ENCODE assay signal across 9 cellular contexts in the genomic region with DNA sequence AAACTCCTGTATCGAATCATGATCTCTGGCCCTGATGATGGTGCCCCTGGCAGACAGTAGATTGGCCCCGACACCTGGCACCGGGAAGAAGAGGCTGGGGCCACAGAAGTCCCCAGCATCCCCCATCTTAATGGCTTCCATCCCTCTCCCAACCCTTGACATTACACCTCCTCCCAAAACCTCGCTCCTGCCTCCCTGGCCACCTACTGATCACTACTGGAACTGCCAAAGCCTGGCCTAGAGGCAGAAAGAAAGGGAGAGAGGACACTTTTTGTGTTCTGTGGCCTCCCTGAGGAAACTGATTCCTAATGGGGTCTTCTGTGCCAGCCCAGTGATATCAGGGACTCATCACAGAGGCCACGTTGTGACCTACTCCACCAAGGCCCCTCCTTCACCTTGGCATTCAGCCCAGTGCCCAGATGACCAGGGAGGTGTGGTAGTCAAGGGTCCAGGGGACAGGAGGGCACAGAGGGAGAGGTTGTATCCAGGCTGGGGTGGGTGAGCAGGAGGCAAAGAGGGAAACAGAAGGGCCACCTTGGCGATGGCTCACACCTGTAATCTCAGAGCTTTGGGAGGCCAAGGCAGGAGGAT. TPM values are rescaled to one million over a fixed set of nuclear protein-coding genes. Genes with fewer than 3 reads are reported as not detected.
DNase-seq lines count a peak whose midpoint lies in the region; ATAC-seq, FAIRE-seq and TF ChIP-seq lines count a peak whose summit lies in the region.
"Had no signal": no experiment of that assay in that cellular context is flagged by ENCODE, and none has a peak within 500 bp of the region (broad histone marks: within the 10 kb centered on the region; RNA-seq: fewer than 3 reads in every experiment).

No MANE protein-coding gene starts in this region.

- no peak overlapping the region for H3K4me3 Mint-ChIP-seq in IgD-negative memory B cell
- no peak overlapping the region for H3K4me3 Mint-ChIP-seq in activated CD4-positive, alpha-beta memory T cell treated with anti-CD3 and anti-CD28 coated beads, Interleukin-2, amount 10 ng/mL, durations not matched to agents 7 days and 5 days
- H3K4me3 Mint-ChIP-seq: stimulated activated naive CD8-positive, alpha-beta T cell treated with anti-CD3 and anti-CD28 coated beads, Interleukin-15, Interleukin-2, amounts not matched to agents 100 ng/mL and 50 ng/mL, for 24 hours had no signal

- no peak overlapping the region for H3K27ac ChIP-seq in DOHH2 (ENCODE audit: low read depth, low read length)

- TF ChIP-seq CTCF in DOHH2 (IDR thresholded peaks at IDR 0.05; ENCODE audit: low read depth, low read length, poor library complexity, severe bottlenecking) = peak; percentile 76
- TF ChIP-seq CTCF in kidney epithelial cell (IDR thresholded peaks at IDR 0.05; ENCODE audit: insufficient read depth, low read length, poor library complexity, severe bottlenecking) = peak; percentile 42

- H3K27me3 ChIP-seq in DOHH2 (ENCODE audit: control insufficient read depth, low read length) (no peaks in the 10 kb centered on the region), kidney epithelial cell (ENCODE audit: control insufficient read depth, insufficient read depth, low read length) (no peaks in the 10 kb centered on the region)

- H3K4me2 ChIP-seq in DOHH2 (ENCODE audit: low read length) = no peak overlapping the region

- FAIRE-seq in HTR-8/SVneo (lab: Jason Lieb, UNC) = no peak

- DNase-seq in activated CD4-positive, alpha-beta memory T cell treated with anti-CD3 and anti-CD28 coated beads, Interleukin-2, amount 10 ng/mL, durations not matched to agents 7 days and 5 days = peak; percentile 36
- DNase-seq in kidney epithelial cell (ENCODE audit: low read depth) (no peak), HTR-8/SVneo (ENCODE audit: insufficient read length, low spot score) (no peak), COR-L47 (lab: John Stamatoyannopoulos, UW) (no peak), NK-92 (lab: John Stamatoyannopoulos, UW; ENCODE audit: unreplicated experiment) (no peak)

- H3K4me1 ChIP-seq in DOHH2 (ENCODE audit: control insufficient read depth, low read length) = peaks cover 5% of the 10 kb centered on the region; the same call in 1 of the 2 replicates

- H3K36me3 ChIP-seq in DOHH2 (ENCODE audit: control insufficient read depth, low read length) = no peaks in the 10 kb centered on the region
- no peaks in the 10 kb centered on the region for H3K36me3 ChIP-seq in kidney epithelial cell (ENCODE audit: control insufficient read depth, insufficient read depth, low read length)

- H3F3A ChIP-seq in DOHH2 (ENCODE audit: control insufficient read depth, insufficient read depth) = no peaks in the 10 kb centered on the region

- CTCF ChIA-PET in activated CD4-positive, alpha-beta memory T cell treated with anti-CD3 and anti-CD28 coated beads, Interleukin-2, amount 10 ng/mL, durations not matched to agents 7 days and 5 days (lab: Charles Lee) = no interaction called here

- H4K20me1 ChIP-seq in DOHH2 (ENCODE audit: control insufficient read depth, insufficient read depth, low read depth, low read length) = no peaks in the 10 kb centered on the region

- peaks cover 2% of the 10 kb centered on the region for H3K36me3 Mint-ChIP-seq in IgD-negative memory B cell
- no peaks in the 10 kb centered on the region for H3K36me3 Mint-ChIP-seq in activated CD4-positive, alpha-beta memory T cell treated with anti-CD3 and anti-CD28 coated beads, Interleukin-2, amount 10 ng/mL, durations not matched to agents 7 days and 5 days (ENCODE audit: low read depth)

- no peaks in the 10 kb centered on the region for H3K9me2 ChIP-seq in DOHH2 (replicated peaks; ENCODE audit: control insufficient read depth, low read length)

- no peaks in the 10 kb centered on the region for H3K9me3 ChIP-seq in DOHH2 (ENCODE audit: control insufficient read depth, insufficient read depth, low read length)

- H3K27ac Mint-ChIP-seq in IgD-negative memory B cell = peak overlapping the region in 2 of 3 donors; percentile 59 to 74
- H3K27ac Mint-ChIP-seq in activated CD4-positive, alpha-beta memory T cell treated with anti-CD3 and anti-CD28 coated beads, Interleukin-2, amount 10 ng/mL, durations not matched to agents 7 days and 5 days = no peak overlapping the region
- H3K27ac Mint-ChIP-seq: stimulated activated naive CD8-positive, alpha-beta T cell treated with anti-CD3 and anti-CD28 coated beads, Interleukin-15, Interleukin-2, amounts not matched to agents 100 ng/mL and 50 ng/mL, for 24 hours had no signal

- no peaks in the 10 kb centered on the region for H3K4me1 Mint-ChIP-seq in IgD-negative memory B cell
- H3K4me1 Mint-ChIP-seq in activated CD4-positive, alpha-beta memory T cell treated with anti-CD3 and anti-CD28 coated beads, Interleukin-2, amount 10 ng/mL, durations not matched to agents 7 days and 5 days = no peaks in the 10 kb centered on the region

- no peaks in the 10 kb centered on the region for H3K27me3 Mint-ChIP-seq in IgD-negative memory B cell
- H3K27me3 Mint-ChIP-seq in activated CD4-positive, alpha-beta memory T cell treated with anti-CD3 and anti-CD28 coated beads, Interleukin-2, amount 10 ng/mL, durations not matched to agents 7 days and 5 days = no peaks in the 10 kb centered on the region
- H3K27me3 Mint-ChIP-seq: stimulated activated naive CD8-positive, alpha-beta T cell treated with anti-CD3 and anti-CD28 coated beads, Interleukin-15, Interleukin-2, amounts not matched to agents 100 ng/mL and 50 ng/mL, for 24 hours had no signal

- H3K4me3 ChIP-seq in DOHH2 (ENCODE audit: low read length) = no peak overlapping the region
- H3K4me3 ChIP-seq in kidney epithelial cell (ENCODE audit: low read depth, low read length) = no peak overlapping the region

- no peak for ATAC-seq in HG03039 (IDR thresholded peaks at IDR 0.05; ENCODE audit: unreplicated experiment)

- POLR2A ChIA-PET in activated CD4-positive, alpha-beta memory T cell treated with anti-CD3 and anti-CD28 coated beads, Interleukin-2, amount 10 ng/mL, durations not matched to agents 7 days and 5 days (lab: Charles Lee) = no interaction called here

- H3K9me3 Mint-ChIP-seq in IgD-negative memory B cell = no peaks in the 10 kb centered on the region
- H3K9me3 Mint-ChIP-seq in activated CD4-positive, alpha-beta memory T cell treated with anti-CD3 and anti-CD28 coated beads, Interleukin-2, amount 10 ng/mL, durations not matched to agents 7 days and 5 days = no peaks in the 10 kb centered on the region
- H3K9me3 Mint-ChIP-seq: stimulated activated naive CD8-positive, alpha-beta T cell treated with anti-CD3 and anti-CD28 coated beads, Interleukin-15, Interleukin-2, amounts not matched to agents 100 ng/mL and 50 ng/mL, for 24 hours had no signal

- H3K79me2 ChIP-seq in DOHH2 (ENCODE audit: control insufficient read depth, low read length) = no peaks in the 10 kb centered on the region

RNA-seq across cellular contexts. Expression of a gene that starts 6.1 kb away (rescaled TPM):
- polyA plus RNA-seq in IgD-negative memory B cell = not detected
- total RNA-seq in activated CD4-positive, alpha-beta memory T cell treated with anti-CD3 and anti-CD28 coated beads, Interleukin-2, amount 10 ng/mL, durations not matched to agents 7 days and 5 days = not detected
- total RNA-seq in kidney epithelial cell = not detected in 2 replicates

RNA-seq across cellular contexts. Expression of a gene that starts 18.5 kb away (rescaled TPM):
- 119 TPM for polyA plus RNA-seq in IgD-negative memory B cell
- total RNA-seq in activated CD4-positive, alpha-beta memory T cell treated with anti-CD3 and anti-CD28 coated beads, Interleukin-2, amount 10 ng/mL, durations not matched to agents 7 days and 5 days = 100 to 1,000 TPM; 126 TPM
- total RNA-seq in kidney epithelial cell = 215 and 229 TPM in 2 replicates
